Comparison of ENCODE assay signal across 24 cellular contexts in the genomic region with DNA sequence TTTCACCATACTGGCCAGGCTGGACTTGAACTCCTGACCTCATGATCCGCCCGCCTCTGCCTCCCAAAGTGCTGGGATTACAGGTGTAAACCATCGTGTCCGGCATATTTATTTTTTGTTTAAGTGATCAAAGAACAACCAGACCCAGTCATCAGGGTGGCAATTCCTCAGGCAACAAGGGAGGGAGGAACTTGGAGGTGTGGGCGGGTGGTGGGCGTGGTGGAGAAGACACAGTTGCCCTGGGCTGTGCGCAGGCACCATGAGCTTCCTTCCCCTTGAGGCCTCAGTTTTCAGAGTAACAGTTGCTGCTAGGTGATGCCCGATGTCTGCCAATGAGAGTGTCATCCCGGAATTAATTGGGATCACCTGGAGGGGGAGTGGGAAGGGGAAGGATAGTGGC.
DNase-seq lines count a peak whose midpoint lies in the region; ATAC-seq, FAIRE-seq and TF ChIP-seq lines count a peak whose summit lies in the region.
"Had no signal": no experiment of that assay in that cellular context is flagged by ENCODE, and none has a peak within 500 bp of the region (broad histone marks: within the 10 kb centered on the region; RNA-seq: fewer than 3 reads in every experiment).

No MANE protein-coding gene starts in this region.

- H4K12ac ChIP-seq in trophoblast cell (ENCODE audit: low read depth, low read length), result no peak overlapping the region

- H3K27me3 ChIP-seq in bronchial epithelial cell (ENCODE audit: control insufficient read depth, insufficient read depth, low read length) (no peaks in the 10 kb centered on the region), trophoblast cell (ENCODE audit: insufficient read depth, low read length) (no peaks in the 10 kb centered on the region)
- H3K27me3 ChIP-seq: BLaER1 had no signal

- no peak overlapping the region for H3K4me3 Mint-ChIP-seq in activated T-cell treated with anti-CD3 and anti-CD28 coated beads, Interleukin-2, amount 50 U/mL, for 72 hours
- H3K4me3 Mint-ChIP-seq: CD14-positive monocyte; CD4-positive, alpha-beta T cell; CD8-positive, alpha-beta T cell had no signal

- ATAC-seq in HG02798 (IDR thresholded peaks at IDR 0.05; ENCODE audit: poor library complexity, unreplicated experiment), result no peak
- no peak for ATAC-seq in activated T-cell treated with anti-CD3 and anti-CD28 coated beads, Interleukin-2, amount 50 U/mL, for 72 hours (replicated peaks in 1 of 2)
- ATAC-seq: CD8-positive, alpha-beta T cell had no signal

- peaks cover 13% of the 10 kb centered on the region for H3K27me3 Mint-ChIP-seq in activated T-cell treated with anti-CD3 and anti-CD28 coated beads, Interleukin-2, amount 50 U/mL, for 72 hours (ENCODE audit: low read depth)

- no peak overlapping the region for H3K14ac ChIP-seq in trophoblast cell (ENCODE audit: low read length)

- H3K4me3 ChIP-seq in HEK293 (ENCODE audit: low read depth, low read length) (no peak overlapping the region), bronchial epithelial cell (ENCODE audit: low read depth, low read length) (no peak overlapping the region), trophoblast cell (ENCODE audit: low read depth, low read length) (peak overlapping the region; percentile 44)
- H3K4me3 ChIP-seq: BLaER1 had no signal

- H3K4me1 Mint-ChIP-seq in activated T-cell treated with anti-CD3 and anti-CD28 coated beads, Interleukin-2, amount 50 U/mL, for 72 hours (ENCODE audit: low read depth), result no peaks in the 10 kb centered on the region

- no peak overlapping the region for H3K27ac ChIP-seq in HEK293 (ENCODE audit: extremely low read depth, low read depth, low read length)
- no peak overlapping the region for H3K27ac ChIP-seq in trophoblast cell (ENCODE audit: low read depth, low read length)
- H3K27ac ChIP-seq: BLaER1 had no signal

- no peaks in the 10 kb centered on the region for H3K36me3 ChIP-seq in HEK293 (ENCODE audit: control insufficient read depth in 2 of 2, insufficient read depth in 1 of 2, low read length in 2 of 2)
- no peaks in the 10 kb centered on the region for H3K36me3 ChIP-seq in bronchial epithelial cell (ENCODE audit: control insufficient read depth, insufficient read depth, low read length)
- H3K36me3 ChIP-seq in trophoblast cell (ENCODE audit: control insufficient read depth in 1 of 2, insufficient read depth in 2 of 2, low read length in 2 of 2), result no peaks in the 10 kb centered on the region
- H3K36me3 ChIP-seq: BE2C, BLaER1 had no signal

- H3K18ac ChIP-seq in trophoblast cell (ENCODE audit: low read length), result no peak overlapping the region

- no peak overlapping the region for H3K4me2 ChIP-seq in trophoblast cell (ENCODE audit: low read length)
- H3K4me2 ChIP-seq: BLaER1 had no signal

- no peak overlapping the region for H2AFZ ChIP-seq in trophoblast cell (ENCODE audit: insufficient read depth, low read length, poor library complexity)

- no peak overlapping the region for H2AK5ac ChIP-seq in trophoblast cell (ENCODE audit: low read length)

- peak; percentile 94 for FAIRE-seq in bronchial epithelial cell (lab: Jason Lieb, UNC)
- FAIRE-seq: A204.1, D721Med, G401.6, GM12891, GM19239 had no signal

- H3K4ac ChIP-seq in trophoblast cell (ENCODE audit: low read depth, low read length), result no peak overlapping the region

- CTCF ChIA-PET in HEK293 (lab: Yijun Ruan, JAX), result interaction anchor here (0.6 kb wide), 1 partner anchor 215 kb away, joined by 3 read pairs; no protein-coding TSS in a partner anchor

- no peak overlapping the region for H2BK12ac ChIP-seq in trophoblast cell (ENCODE audit: low read length)

- DNase-seq in CD1c-positive myeloid dendritic cell (ENCODE audit: extremely low spot score) (peak; percentile 21), bronchial epithelial cell (ENCODE audit: low read depth) (no peak), trophoblast cell (no peak), T-helper 9 cell (no peak)
- no peak for DNase-seq in activated T-cell treated with anti-CD3 and anti-CD28 coated beads, Interleukin-2, amount 50 U/mL, for 72 hours
- DNase-seq: 8988T; ACHN; BE2C; C1 segment of cervical spinal cord; Caco-2; Calu3; CD4-positive, alpha-beta T cell; CD8-positive, alpha-beta T cell; DMS79 treated with DMSO at 0.1 percent for 48 hours; GF-D8 had no signal

- no peak overlapping the region for H3K23ac ChIP-seq in trophoblast cell (ENCODE audit: low read length)

- no peak overlapping the region for H3K27ac Mint-ChIP-seq in activated T-cell treated with anti-CD3 and anti-CD28 coated beads, Interleukin-2, amount 50 U/mL, for 72 hours
- H3K27ac Mint-ChIP-seq: CD4-positive, alpha-beta T cell; CD8-positive, alpha-beta T cell had no signal

- H3K36me3 Mint-ChIP-seq in activated T-cell treated with anti-CD3 and anti-CD28 coated beads, Interleukin-2, amount 50 U/mL, for 72 hours (ENCODE audit: insufficient read depth in 2 of 2), result peaks cover 0 to 2% of the 10 kb centered on the region in 2 donors
- H3K36me3 Mint-ChIP-seq: CD14-positive monocyte; CD8-positive, alpha-beta T cell had no signal

- POLR2A ChIA-PET in HEK293 (lab: Yijun Ruan, JAX), result no interaction called here

- H4K8ac ChIP-seq in trophoblast cell (ENCODE audit: low read depth, low read length), result no peak overlapping the region

- H3K9me3 Mint-ChIP-seq in activated T-cell treated with anti-CD3 and anti-CD28 coated beads, Interleukin-2, amount 50 U/mL, for 72 hours, result no peaks in the 10 kb centered on the region
- H3K9me3 Mint-ChIP-seq: CD4-positive, alpha-beta T cell; CD8-positive, alpha-beta T cell had no signal

- TF ChIP-seq CTCF in HEK293 (tag by site-specific recombination; IDR thresholded peaks at IDR 0.05) (no peak), bronchial epithelial cell (IDR thresholded peaks at IDR 0.05; ENCODE audit: insufficient read depth, low read length, severe bottlenecking) (no peak)

- no peak overlapping the region for H4K91ac ChIP-seq in trophoblast cell (ENCODE audit: low read depth, low read length)

- no peaks in the 10 kb centered on the region for H3K79me1 ChIP-seq in trophoblast cell (ENCODE audit: low read length)

- no peak overlapping the region for H2BK5ac ChIP-seq in trophoblast cell (ENCODE audit: low read depth, low read length, poor library complexity)

- no peak overlapping the region for H2BK120ac ChIP-seq in trophoblast cell (ENCODE audit: insufficient read depth, low read length, poor library complexity)

- no peak overlapping the region for H3K9ac ChIP-seq in trophoblast cell (ENCODE audit: low read length)
- H3K9ac ChIP-seq: BLaER1 had no signal

- no peaks in the 10 kb centered on the region for H3K79me2 ChIP-seq in trophoblast cell (ENCODE audit: control insufficient read depth, insufficient read depth, low read length, poor library complexity)

- no CpG with 5 or more reads among the region's 9 CpGs for WGBS in trophoblast cell (ENCODE audit: extremely low coverage, insufficient coverage, insufficient read length)

- no peaks in the 10 kb centered on the region for H3K4me1 ChIP-seq in HEK293 (ENCODE audit: control insufficient read depth, insufficient read depth, low read length)
- no peaks in the 10 kb centered on the region for H3K4me1 ChIP-seq in trophoblast cell (ENCODE audit: control insufficient read depth in 1 of 2, insufficient read depth in 2 of 2, low read length in 2 of 2)
- H3K4me1 ChIP-seq: BE2C, BLaER1, Caco-2 had no signal

- H3K9me3 ChIP-seq in HEK293 (ENCODE audit: control insufficient read depth, insufficient read depth, low read depth, low read length), result no peaks in the 10 kb centered on the region
- H3K9me3 ChIP-seq in trophoblast cell (ENCODE audit: insufficient read depth, low read depth, low read length), result peaks cover 68% of the 10 kb centered on the region
- H3K9me3 ChIP-seq: BE2C, BLaER1 had no signal

TF ChIP-seq in HEK293, 187 proteins besides CTCF, POLR2A, EP300 and RAD21:
- no peak for TF ChIP-seq ZNF175 (tag by site-specific recombination; IDR thresholded peaks at IDR 0.05)
- TF ChIP-seq, protein P1, sequence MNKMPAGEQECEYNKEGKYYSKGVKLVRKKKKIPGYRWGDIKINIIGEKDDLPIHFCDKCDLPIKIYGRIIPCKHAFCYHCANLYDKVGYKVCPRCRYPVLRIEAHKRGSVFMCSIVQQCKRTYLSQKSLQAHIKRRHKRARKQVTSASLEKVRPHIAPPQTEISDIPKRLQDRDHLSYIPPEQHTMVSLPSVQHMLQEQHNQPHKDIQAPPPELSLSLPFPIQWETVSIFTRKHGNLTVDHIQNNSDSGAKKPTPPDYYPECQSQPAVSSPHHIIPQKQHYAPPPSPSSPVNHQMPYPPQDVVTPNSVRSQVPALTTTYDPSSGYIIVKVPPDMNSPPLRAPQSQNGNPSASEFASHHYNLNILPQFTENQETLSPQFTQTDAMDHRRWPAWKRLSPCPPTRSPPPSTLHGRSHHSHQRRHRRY (tag by site-specific recombination; IDR thresholded peaks at IDR 0.05), result no peak
- 0 out of 2 replicates have a peak, but pooled peaks have one; percentile 16 for TF ChIP-seq EGR2 (tag by site-specific recombination; IDR thresholded peaks at IDR 0.05; ENCODE audit: low read depth)
- TF ChIP-seq, protein P2, sequence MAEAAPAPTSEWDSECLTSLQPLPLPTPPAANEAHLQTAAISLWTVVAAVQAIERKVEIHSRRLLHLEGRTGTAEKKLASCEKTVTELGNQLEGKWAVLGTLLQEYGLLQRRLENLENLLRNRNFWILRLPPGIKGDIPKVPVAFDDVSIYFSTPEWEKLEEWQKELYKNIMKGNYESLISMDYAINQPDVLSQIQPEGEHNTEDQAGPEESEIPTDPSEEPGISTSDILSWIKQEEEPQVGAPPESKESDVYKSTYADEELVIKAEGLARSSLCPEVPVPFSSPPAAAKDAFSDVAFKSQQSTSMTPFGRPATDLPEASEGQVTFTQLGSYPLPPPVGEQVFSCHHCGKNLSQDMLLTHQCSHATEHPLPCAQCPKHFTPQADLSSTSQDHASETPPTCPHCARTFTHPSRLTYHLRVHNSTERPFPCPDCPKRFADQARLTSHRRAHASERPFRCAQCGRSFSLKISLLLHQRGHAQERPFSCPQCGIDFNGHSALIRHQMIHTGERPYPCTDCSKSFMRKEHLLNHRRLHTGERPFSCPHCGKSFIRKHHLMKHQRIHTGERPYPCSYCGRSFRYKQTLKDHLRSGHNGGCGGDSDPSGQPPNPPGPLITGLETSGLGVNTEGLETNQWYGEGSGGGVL (tag by site-specific recombination; IDR thresholded peaks at IDR 0.05), result no peak
- no peak for TF ChIP-seq ZNF510 (tag by site-specific recombination; IDR thresholded peaks at IDR 0.05; ENCODE audit: insufficient replicate concordance)
- TF ChIP-seq ZNF138 (tag by site-specific recombination; IDR thresholded peaks at IDR 0.05; ENCODE audit: borderline replicate concordance), result no peak
- TF ChIP-seq ZFP69B (tag by site-specific recombination; IDR thresholded peaks at IDR 0.05), result no peak
